21 cellular contexts compared by ENCODE assay signal in the genomic region with DNA sequence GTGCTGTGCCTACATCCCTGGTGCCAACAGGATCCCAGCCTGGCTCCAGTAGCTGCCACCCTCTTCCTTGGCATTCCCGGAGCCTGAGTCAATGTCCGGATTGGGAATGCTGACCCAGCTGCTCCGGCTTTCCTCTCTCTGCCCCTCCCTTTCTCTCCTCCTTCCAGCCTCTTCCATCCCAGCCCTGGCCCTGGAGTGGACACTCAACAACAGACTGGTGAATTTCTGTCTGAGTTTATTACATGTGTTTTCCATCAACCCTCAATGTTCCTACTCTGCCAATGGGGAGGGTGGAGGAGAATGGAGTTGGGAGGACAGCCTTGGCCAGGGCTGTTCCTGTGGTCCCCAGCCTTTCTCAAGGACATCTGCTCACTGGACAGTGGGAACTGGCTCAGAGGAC. TPM values are rescaled to one million over a fixed set of nuclear protein-coding genes. Genes with fewer than 3 reads are reported as not detected.
A peak's percentile ranks its signal among the peaks of the same experiment; 100 is the strongest.
DNase-seq lines count a peak whose midpoint lies in the region; ATAC-seq, FAIRE-seq and TF ChIP-seq lines count a peak whose summit lies in the region.
"Had no signal": no experiment of that assay in that cellular context is flagged by ENCODE, and none has a peak within 500 bp of the region (broad histone marks: within the 10 kb centered on the region; RNA-seq: fewer than 3 reads in every experiment).

No MANE protein-coding gene starts in this region.

- peaks cover 5% of the 10 kb centered on the region for H3K9me3 Mint-ChIP-seq in endothelial cell (ENCODE audit: unreplicated experiment)
- H3K9me3 Mint-ChIP-seq: nephron had no signal

- no peak overlapping the region for H3K4me3 Mint-ChIP-seq in endothelial cell (ENCODE audit: unreplicated experiment)
- H3K4me3 Mint-ChIP-seq: activated naive CD8-positive, alpha-beta T cell had no signal

- H3K4me2 ChIP-seq in SK-N-SH, result no peak overlapping the region
- H3K4me2 ChIP-seq: smooth muscle cell had no signal

- peaks cover 4% of the 10 kb centered on the region for H3K27me3 Mint-ChIP-seq in endothelial cell (ENCODE audit: unreplicated experiment)

- H3K79me2 ChIP-seq in SK-N-SH (ENCODE audit: insufficient read depth), result no peaks in the 10 kb centered on the region

- H3K9me2 ChIP-seq in SK-N-SH, result no peaks in the 10 kb centered on the region

- intact Hi-C loops in lower lobe of right lung (cut with DNase I), result no loop called here

- CTCF ChIA-PET in SK-N-SH (lab: Yijun Ruan, JAX), result interaction anchor here (1.1 to 1.4 kb wide), 2 partner anchors 15 to 121 kb away, joined by 5 read pairs; no protein-coding TSS in a partner anchor

- TF ChIP-seq CTCF in SK-N-SH (IDR thresholded peaks at IDR 0.05) (no peak), endothelial cell (IDR thresholded peaks at IDR 0.05; ENCODE audit: unreplicated experiment) (no peak), lower lobe of right lung (IDR thresholded peaks at IDR 0.05) (no peak)

- H3K36me3 Mint-ChIP-seq in endothelial cell (ENCODE audit: low read depth, unreplicated experiment), result peaks cover 3% of the 10 kb centered on the region
- H3K36me3 Mint-ChIP-seq: activated naive CD8-positive, alpha-beta T cell had no signal

- no peaks in the 10 kb centered on the region for H3K36me3 ChIP-seq in SK-N-SH (replicated peaks in 1 of 2; ENCODE audit: control insufficient read depth in 1 of 2, insufficient read depth in 2 of 2, low read length in 1 of 2)
- no peaks in the 10 kb centered on the region for H3K36me3 ChIP-seq in lower lobe of right lung
- H3K36me3 ChIP-seq: WERI-Rb-1 had no signal

- peak overlapping the region; percentile 57 for H3K27ac Mint-ChIP-seq in endothelial cell (ENCODE audit: unreplicated experiment)
- H3K27ac Mint-ChIP-seq: activated naive CD8-positive, alpha-beta T cell; nephron had no signal

- DNase-seq in SK-N-SH, result no peak
- DNase-seq in endothelial cell (ENCODE audit: low spot score), result no peak
- DNase-seq in lower lobe of right lung, result peak; percentile 36
- DNase-seq in urothelium cell line (ENCODE audit: low spot score), result peak; percentile 73
- DNase-seq in AML-193 (lab: John Stamatoyannopoulos, UW), result no peak
- no peak for DNase-seq in NCI-H2029 (lab: John Stamatoyannopoulos, UW)
- DNase-seq in DMS79 treated with DMSO at 0.1 percent for 48 hours (lab: John Stamatoyannopoulos, UW), result no peak
- DNase-seq: activated CD8-positive, alpha-beta memory T cell treated with anti-CD3 and anti-CD28 coated beads, Interleukin-2, amount 50 U/mL, for 4 hours; Calu3; cerebellar nuclear complex; NCI-H1436 treated with DMSO at 0.1 percent for 48 hours; NCI-H774; transverse colon; WERI-Rb-1 had no signal

- H3K4me3 ChIP-seq in SK-N-SH (ENCODE audit: low read depth in 2 of 2, low read length in 1 of 2), result no peak overlapping the region
- H3K4me3 ChIP-seq in lower lobe of right lung, result no peak overlapping the region
- H3K4me3 ChIP-seq: smooth muscle cell, transverse colon had no signal

- WGBS in SK-N-SH (ENCODE audit: low lambda C conversion rate), result 75% methylated on average over 3 of the region's 3 CpGs

- peaks cover 0 to 10% of the 10 kb centered on the region in 2 experiments; a peak in 2 of 4 replicates for H3K4me1 ChIP-seq in SK-N-SH (ENCODE audit: control insufficient read depth in 1 of 2, insufficient read depth in 2 of 2, low read depth in 1 of 2, low read length in 1 of 2)
- H3K4me1 ChIP-seq in lower lobe of right lung, result no peaks in the 10 kb centered on the region
- H3K4me1 ChIP-seq: transverse colon had no signal

- no peak for TF ChIP-seq EP300 in SK-N-SH (IDR thresholded peaks at IDR 0.05; ENCODE audit: borderline replicate concordance in 1 of 2, low read depth in 1 of 2, low read length in 1 of 2)

- no peak overlapping the region for H3K9ac ChIP-seq in SK-N-SH

- ATAC-seq in SK-N-SH treated with all-trans-retinoic acid at 6 μM for 48 hours (peak; percentile 43; the same call in 1 of the 3 replicates), lower lobe of right lung (peak in 1 of 2 donors; percentile 45)

- H3K9me3 ChIP-seq in SK-N-SH, result no peaks in the 10 kb centered on the region
- no peaks in the 10 kb centered on the region for H3K9me3 ChIP-seq in lower lobe of right lung

- peaks cover 16% of the 10 kb centered on the region for H3K4me1 Mint-ChIP-seq in endothelial cell (ENCODE audit: unreplicated experiment)

- H4K20me1 ChIP-seq in SK-N-SH (ENCODE audit: insufficient read depth), result no peaks in the 10 kb centered on the region

- POLR2A ChIA-PET in SK-N-SH (lab: Yijun Ruan, JAX), result interaction anchor here (0.5 kb wide), 1 partner anchor 289 kb away, joined by 4 read pairs; no protein-coding TSS in a partner anchor

- H3K27ac ChIP-seq in SK-N-SH (ENCODE audit: low read depth in 2 of 2, low read length in 1 of 2) (no peak overlapping the region), lower lobe of right lung (no peak overlapping the region)
- H3K27ac ChIP-seq: 22Rv1, transverse colon, WERI-Rb-1 had no signal

- FAIRE-seq in urothelium cell line (lab: Jason Lieb, UNC), result no peak

- H2AFZ ChIP-seq in SK-N-SH (ENCODE audit: low read depth), result no peak overlapping the region

- no peak for TF ChIP-seq RAD21 in SK-N-SH (IDR thresholded peaks at IDR 0.05; ENCODE audit: low read length)

- H3K27me3 ChIP-seq in SK-N-SH (ENCODE audit: insufficient read depth), result no peaks in the 10 kb centered on the region; the same call in 1 of the 2 replicates
- peaks cover 11% of the 10 kb centered on the region for H3K27me3 ChIP-seq in lower lobe of right lung (ENCODE audit: low read depth)

- no peaks in the 10 kb centered on the region for H3F3A ChIP-seq in SK-N-SH (replicated peaks; ENCODE audit: insufficient read depth)

TF ChIP-seq in SK-N-SH treated with all-trans-retinoic acid at 6 μM for 48 hours, 23 proteins besides CTCF, POLR2A, EP300 and RAD21:
- no peak for TF ChIP-seq ZFP3 (CRISPR knock-in tag; IDR thresholded peaks at IDR 0.05)

TF ChIP-seq in SK-N-SH, 30 proteins besides CTCF, POLR2A, EP300 and RAD21:
- TF ChIP-seq, protein P1, sequence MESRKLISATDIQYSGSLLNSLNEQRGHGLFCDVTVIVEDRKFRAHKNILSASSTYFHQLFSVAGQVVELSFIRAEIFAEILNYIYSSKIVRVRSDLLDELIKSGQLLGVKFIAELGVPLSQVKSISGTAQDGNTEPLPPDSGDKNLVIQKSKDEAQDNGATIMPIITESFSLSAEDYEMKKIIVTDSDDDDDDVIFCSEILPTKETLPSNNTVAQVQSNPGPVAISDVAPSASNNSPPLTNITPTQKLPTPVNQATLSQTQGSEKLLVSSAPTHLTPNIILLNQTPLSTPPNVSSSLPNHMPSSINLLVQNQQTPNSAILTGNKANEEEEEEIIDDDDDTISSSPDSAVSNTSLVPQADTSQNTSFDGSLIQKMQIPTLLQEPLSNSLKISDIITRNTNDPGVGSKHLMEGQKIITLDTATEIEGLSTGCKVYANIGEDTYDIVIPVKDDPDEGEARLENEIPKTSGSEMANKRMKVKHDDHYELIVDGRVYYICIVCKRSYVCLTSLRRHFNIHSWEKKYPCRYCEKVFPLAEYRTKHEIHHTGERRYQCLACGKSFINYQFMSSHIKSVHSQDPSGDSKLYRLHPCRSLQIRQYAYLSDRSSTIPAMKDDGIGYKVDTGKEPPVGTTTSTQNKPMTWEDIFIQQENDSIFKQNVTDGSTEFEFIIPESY (IDR thresholded peaks at IDR 0.05; ENCODE audit: borderline replicate concordance, low read depth), result no peak
- TF ChIP-seq RXRA (IDR thresholded peaks at IDR 0.05; ENCODE audit: borderline replicate concordance, low read depth) (no peak), CHD2 (IDR thresholded peaks at IDR 0.05; ENCODE audit: low read length, partially characterized antibody) (no peak), TCF12 (IDR thresholded peaks at IDR 0.05) (no peak)

RNA-seq across cellular contexts. Expression of a gene that starts 0.9 kb away (rescaled TPM):
- polyA plus RNA-seq in SK-N-SH (2012; rRNA removed), result not detected in 2 replicates
- not detected in 2 replicates for polyA plus RNA-seq in SK-N-SH (2012; cell fraction: cytosol; rRNA removed)
- not detected in 2 replicates for polyA plus RNA-seq in SK-N-SH (2012; cell fraction: nucleus; rRNA removed)
- not detected for total RNA-seq in endothelial cell (ENCODE audit: unreplicated experiment)
- not detected for total RNA-seq in lower lobe of right lung
- total RNA-seq: Calu3, fibroblast of villous mesenchyme, SK-MEL-5, smooth muscle cell, transverse colon had no signal
- polyA plus RNA-seq: smooth muscle cell had no signal

RNA-seq across cellular contexts. Expression of a gene that starts 27.1 kb away (rescaled TPM):
- polyA plus RNA-seq in SK-N-SH (2012; rRNA removed), result 0.06 and 0.08 TPM in 2 replicates
- polyA plus RNA-seq in SK-N-SH (2012; cell fraction: cytosol; rRNA removed), result 0.05 and 0.13 TPM in 2 replicates
- 0.23 and 0.30 TPM in 2 replicates for polyA plus RNA-seq in SK-N-SH (2012; cell fraction: nucleus; rRNA removed)
- total RNA-seq in endothelial cell (ENCODE audit: unreplicated experiment) (not detected), lower lobe of right lung (0.44 TPM)
- total RNA-seq: Calu3, fibroblast of villous mesenchyme, SK-MEL-5 had no signal

RNA-seq across cellular contexts. Expression of a gene that starts 48.1 kb away (rescaled TPM):
- polyA plus RNA-seq in SK-N-SH (2012; rRNA removed), result 0.02 TPM in 1 of 2 replicates, not detected in the other
- 0.01 and 0.05 TPM in 2 replicates for polyA plus RNA-seq in SK-N-SH (2012; cell fraction: cytosol; rRNA removed)
- polyA plus RNA-seq in SK-N-SH (2012; cell fraction: nucleus; rRNA removed), result 0.05 and 0.07 TPM in 2 replicates
- total RNA-seq in endothelial cell (ENCODE audit: unreplicated experiment) (not detected), lower lobe of right lung (0.35 TPM)
- total RNA-seq: fibroblast of villous mesenchyme had no signal

RNA-seq across cellular contexts. Expression of a gene that starts 50.6 kb away (rescaled TPM):
- polyA plus RNA-seq in SK-N-SH (2012; rRNA removed), result 0.18 and 0.54 TPM in 2 replicates
- 0.19 and 0.46 TPM in 2 replicates for polyA plus RNA-seq in SK-N-SH (2012; cell fraction: cytosol; rRNA removed)
- 0.66 and 0.76 TPM in 2 replicates for polyA plus RNA-seq in SK-N-SH (2012; cell fraction: nucleus; rRNA removed)
- total RNA-seq in endothelial cell (ENCODE audit: unreplicated experiment), result 9.0 TPM
- total RNA-seq in lower lobe of right lung, result 273 TPM

Comparison
In these comparisons a context has a peak if more than half of its experiments do, and no peak if none do; other contexts are left out.
1. DNase-seq: peak in lower lobe of right lung (single experiment) and urothelium cell line (single experiment); none in SK-N-SH (single experiment), endothelial cell (single experiment), AML-193 (0 of 2), NCI-H2029 (single experiment) and DMS79 treated with DMSO at 0.1 percent for 48 hours (single experiment).